In the genomic region with DNA sequence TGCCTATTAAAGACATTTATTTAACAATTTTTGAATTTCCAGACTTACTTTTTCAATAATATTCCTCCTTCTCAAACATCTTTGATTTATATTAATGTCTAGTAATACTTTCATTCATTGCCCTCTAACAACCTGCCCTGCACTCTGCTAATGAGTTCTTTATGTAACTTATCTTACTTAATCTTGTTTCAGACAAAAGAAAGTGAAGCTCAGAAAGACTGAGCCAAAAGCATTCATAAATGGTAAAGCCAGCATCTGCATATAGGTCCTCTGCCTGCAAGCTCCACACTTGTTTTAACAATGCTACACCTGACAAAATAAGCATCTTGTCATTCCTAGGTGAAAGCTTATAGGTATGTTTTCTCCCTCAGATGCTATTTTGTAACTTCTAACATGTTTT, we compare ENCODE assay signal across 20 cellular contexts.
"Had no signal": no experiment of that assay in that cellular context is flagged by ENCODE, and none has a peak within 500 bp of the region (broad histone marks: within the 10 kb centered on the region; RNA-seq: fewer than 3 reads in every experiment).

No MANE protein-coding gene starts in this region.

- H3K36me3 ChIP-seq: esophagus squamous epithelium, left ventricle myocardium inferior, lower lobe of right lung, pancreas, prostate gland, right lobe of liver, suprapubic skin, tibial artery, upper lobe of left lung, uterus had no signal

- H3K27ac ChIP-seq: esophagus squamous epithelium, foreskin keratinocyte, lower lobe of right lung, right lobe of liver, suprapubic skin, upper lobe of left lung had no signal

- H3K27me3 ChIP-seq: esophagus squamous epithelium, foreskin keratinocyte, pancreas, right lobe of liver, suprapubic skin, tibial artery, upper lobe of left lung, uterus had no signal

- DNase-seq: effector memory CD8-positive, alpha-beta T cell; esophagus squamous epithelium; foreskin keratinocyte; kidney; left cardiac atrium; left ventricle myocardium inferior; lower lobe of right lung; natural killer cell; pancreas; retina; right lobe of liver; stimulated activated CD4-positive, alpha-beta T cell treated with anti-CD3 and anti-CD28 coated beads, Interleukin-4, amount 100 ng/mL, for 1 hour; stimulated activated CD8-positive, alpha-beta memory T cell treated with anti-CD3 and anti-CD28 coated beads, Interleukin-4, amount 100 ng/mL, for 48 hours; stimulated activated naive CD8-positive, alpha-beta T cell treated with anti-CD3 and anti-CD28 coated beads, Interleukin-15, Interleukin-2, amounts not matched to agents 100 U/mL and 50 U/mL, for 24 hours; tibial artery; upper lobe of left lung; uterus had no signal

- H3K4me1 ChIP-seq: prostate gland, uterus had no signal

- H3K9me3 ChIP-seq: esophagus squamous epithelium, left ventricle myocardium inferior, lower lobe of right lung, pancreas, prostate gland, right lobe of liver, suprapubic skin, uterus had no signal

- ATAC-seq: effector memory CD8-positive, alpha-beta T cell; foreskin keratinocyte; left cardiac atrium; lower lobe of right lung; natural killer cell; pancreas; right lobe of liver; stimulated activated effector memory CD8-positive, alpha-beta T cell treated with anti-CD3 and anti-CD28 coated beads, Interleukin-12 subunit alpha, Interleukin-12 subunit beta, amount 100 ng/mL, for 72 hours; stimulated activated naive CD8-positive, alpha-beta T cell treated with anti-CD3 and anti-CD28 coated beads, Interleukin-15, Interleukin-2, amounts not matched to agents 100 U/mL and 50 U/mL, for 24 hours had no signal

- H3K4me3 ChIP-seq: esophagus squamous epithelium, left ventricle myocardium inferior, lower lobe of right lung, pancreas, prostate gland, right lobe of liver, suprapubic skin, tibial artery, upper lobe of left lung, uterus had no signal
